8 cellular contexts compared by ENCODE assay signal in genomic region chr22:24650884-24651283, GRCh38. TPM values are rescaled to one million over a fixed set of nuclear protein-coding genes. Genes with fewer than 3 reads are reported as not detected.
DNase-seq lines count a peak whose midpoint lies in the region; ATAC-seq and TF ChIP-seq lines count a peak whose summit lies in the region.
"Not testable (repeated sequence)": the region's sequence is repeated elsewhere in the genome, so short reads cannot be mapped to it uniquely, and the experiment has no call there.

No MANE protein-coding gene starts in this region.

- not testable (repeated sequence) for H3K27me3 Mint-ChIP-seq in CD8-positive, alpha-beta memory T cell; T-helper 17 cell; activated naive CD4-positive, alpha-beta T cell treated with anti-CD3 and anti-CD28 coated beads for 36 hours (ENCODE audit: low read depth); glutamatergic neuron (ENCODE audit: unreplicated experiment)

- not testable (repeated sequence) for H3K27me3 ChIP-seq in CD8-positive, alpha-beta memory T cell (ENCODE audit: insufficient read depth, low read length, poor library complexity, severe bottlenecking)

- not testable (repeated sequence) for H3K4me1 Mint-ChIP-seq in CD8-positive, alpha-beta memory T cell; T-helper 17 cell; activated naive CD4-positive, alpha-beta T cell treated with anti-CD3 and anti-CD28 coated beads for 36 hours (ENCODE audit: low read depth); glutamatergic neuron (ENCODE audit: low read depth, unreplicated experiment)

- not testable (repeated sequence) for H3K36me3 ChIP-seq in CD8-positive, alpha-beta memory T cell (ENCODE audit: insufficient read depth, low read length)

- TF ChIP-seq CTCF in glutamatergic neuron (IDR thresholded peaks at IDR 0.05; ENCODE audit: partially characterized antibody, unreplicated experiment) = peak; percentile 29

- H3K4me3 Mint-ChIP-seq in CD8-positive, alpha-beta memory T cell; T-helper 17 cell; activated naive CD4-positive, alpha-beta T cell treated with anti-CD3 and anti-CD28 coated beads for 36 hours; glutamatergic neuron (ENCODE audit: unreplicated experiment): not testable (repeated sequence)

- H3K4me3 ChIP-seq in CD8-positive, alpha-beta memory T cell (ENCODE audit: low read length) = not testable (repeated sequence)

- not testable (repeated sequence) for H3K4me1 ChIP-seq in CD8-positive, alpha-beta memory T cell (ENCODE audit: insufficient read depth, low read length)

- H3K36me3 Mint-ChIP-seq in CD8-positive, alpha-beta memory T cell; T-helper 17 cell (ENCODE audit: low read depth); activated naive CD4-positive, alpha-beta T cell treated with anti-CD3 and anti-CD28 coated beads for 36 hours (ENCODE audit: low read depth); glutamatergic neuron (ENCODE audit: unreplicated experiment): not testable (repeated sequence)

- POLR2A ChIA-PET in CD8-positive, alpha-beta memory T cell (lab: Charles Lee) = not testable (repeated sequence)

- not testable (repeated sequence) for H3K9me3 Mint-ChIP-seq in CD8-positive, alpha-beta memory T cell; activated naive CD4-positive, alpha-beta T cell treated with anti-CD3 and anti-CD28 coated beads for 36 hours; glutamatergic neuron (ENCODE audit: unreplicated experiment)

- peak; percentile 19 to 75 (median 23) for DNase-seq in CD8-positive, alpha-beta memory T cell
- peak in 2 of 3 donors; percentile 18 to 57 for DNase-seq in T-helper 17 cell
- DNase-seq in activated CD8-positive, alpha-beta memory T cell treated with anti-CD3 and anti-CD28 coated beads for 4 hours (ENCODE audit: low read depth in 2 of 2) = peak; percentile 2 to 4
- DNase-seq in activated naive CD4-positive, alpha-beta T cell treated with anti-CD3 and anti-CD28 coated beads for 36 hours = peak; percentile 83
- peak; percentile 83 for DNase-seq in glutamatergic neuron
- DNase-seq in mucosa of gallbladder (ENCODE audit: low spot score) = peak; percentile 54
- peak; percentile 7 to 14 for DNase-seq in stimulated activated CD4-positive, alpha-beta T cell treated with anti-CD3 and anti-CD28 coated beads, Interleukin-1b, Interleukin-23, amount 100 ng/mL, for 1 hour (ENCODE audit: low read depth in 2 of 2)
- peak; percentile 31 to 40 for DNase-seq in stimulated activated CD8-positive, alpha-beta memory T cell treated with anti-CD3 and anti-CD28 coated beads, Interleukin-7, amount 100 ng/mL, for 48 hours (ENCODE audit: extremely low read depth in 1 of 2, low read depth in 1 of 2)

- not testable (repeated sequence) for ATAC-seq in T-helper 17 cell

- H3K27ac Mint-ChIP-seq in CD8-positive, alpha-beta memory T cell; T-helper 17 cell; activated naive CD4-positive, alpha-beta T cell treated with anti-CD3 and anti-CD28 coated beads for 36 hours; glutamatergic neuron (ENCODE audit: unreplicated experiment): not testable (repeated sequence)

- H3K9me3 ChIP-seq in CD8-positive, alpha-beta memory T cell (ENCODE audit: low read length); T-helper 17 cell (ENCODE audit: control insufficient read depth, low read length, poor library complexity, severe bottlenecking): not testable (repeated sequence)

- CTCF ChIA-PET in CD8-positive, alpha-beta memory T cell (lab: Charles Lee); activated naive CD4-positive, alpha-beta T cell treated with anti-CD3 and anti-CD28 coated beads for 36 hours (lab: Charles Lee): not testable (repeated sequence)

- intact Hi-C loops in activated naive CD4-positive, alpha-beta T cell treated with anti-CD3 and anti-CD28 coated beads for 36 hours (cut with micrococcal nuclease) = not testable (repeated sequence)

- not testable (repeated sequence) for H3K27ac ChIP-seq in CD8-positive, alpha-beta memory T cell (ENCODE audit: low read depth, low read length)

RNA-seq across cellular contexts. Expression of gene GGT1, which starts 47.9 kb away (rescaled TPM):
- 10 to 100 TPM; 36.9 to 39.1 TPM for total RNA-seq in CD8-positive, alpha-beta memory T cell
- 12.1 TPM for polyA plus RNA-seq in CD8-positive, alpha-beta memory T cell
- 10 to 100 TPM; 20.1 to 54.3 TPM for total RNA-seq in T-helper 17 cell
- 10 to 100 TPM; 15.5 to 16.1 TPM for total RNA-seq in activated naive CD4-positive, alpha-beta T cell treated with anti-CD3 and anti-CD28 coated beads for 36 hours
- total RNA-seq in glutamatergic neuron (ENCODE audit: unreplicated experiment) = 3.1 TPM
- 208 TPM for total RNA-seq in mucosa of gallbladder

RNA-seq across cellular contexts. Expression of gene LRRC75B, which starts 58.0 kb away (rescaled TPM):
- 1 to 10 TPM in 1 of 2 experiments, under 1 TPM in 1; 0.84 to 1.4 TPM for total RNA-seq in CD8-positive, alpha-beta memory T cell
- polyA plus RNA-seq in CD8-positive, alpha-beta memory T cell = not detected
- under 1 TPM in 1 of 2 donors, not detected in 1; 0.40 TPM for total RNA-seq in T-helper 17 cell
- under 1 TPM in 1 of 2 experiments, not detected in 1; 0.25 TPM for total RNA-seq in activated naive CD4-positive, alpha-beta T cell treated with anti-CD3 and anti-CD28 coated beads for 36 hours
- total RNA-seq in glutamatergic neuron (ENCODE audit: unreplicated experiment) = 63.6 TPM
- total RNA-seq in mucosa of gallbladder = 49.4 TPM

Comparison
In these comparisons a context has a peak if more than half of its experiments do, and no peak if none do; other contexts are left out.
1. DNase-seq: peak in every context shown above with its lines; median percentile 83 in activated naive CD4-positive, alpha-beta T cell treated with anti-CD3 and anti-CD28 coated beads for 36 hours; 83 in glutamatergic neuron; 54 in mucosa of gallbladder; 38 in T-helper 17 cell; 36 in stimulated activated CD8-positive, alpha-beta memory T cell treated with anti-CD3 and anti-CD28 coated beads, Interleukin-7, amount 100 ng/mL, for 48 hours; 23 in CD8-positive, alpha-beta memory T cell; 10 in stimulated activated CD4-positive, alpha-beta T cell treated with anti-CD3 and anti-CD28 coated beads, Interleukin-1b, Interleukin-23, amount 100 ng/mL, for 1 hour; 3 in activated CD8-positive, alpha-beta memory T cell treated with anti-CD3 and anti-CD28 coated beads for 4 hours.
2. RNA of gene LRRC75B, which starts 58.0 kb away (total RNA-seq): 63.6 TPM in glutamatergic neuron (single experiment) and 49.4 TPM in mucosa of gallbladder (single experiment); 0.84 to 1.4 TPM in CD8-positive, alpha-beta memory T cell, 0.40 TPM in T-helper 17 cell and 0.25 TPM in activated naive CD4-positive, alpha-beta T cell treated with anti-CD3 and anti-CD28 coated beads for 36 hours; every median in the first group is over 10 times any median in the second.